In the genomic region with DNA sequence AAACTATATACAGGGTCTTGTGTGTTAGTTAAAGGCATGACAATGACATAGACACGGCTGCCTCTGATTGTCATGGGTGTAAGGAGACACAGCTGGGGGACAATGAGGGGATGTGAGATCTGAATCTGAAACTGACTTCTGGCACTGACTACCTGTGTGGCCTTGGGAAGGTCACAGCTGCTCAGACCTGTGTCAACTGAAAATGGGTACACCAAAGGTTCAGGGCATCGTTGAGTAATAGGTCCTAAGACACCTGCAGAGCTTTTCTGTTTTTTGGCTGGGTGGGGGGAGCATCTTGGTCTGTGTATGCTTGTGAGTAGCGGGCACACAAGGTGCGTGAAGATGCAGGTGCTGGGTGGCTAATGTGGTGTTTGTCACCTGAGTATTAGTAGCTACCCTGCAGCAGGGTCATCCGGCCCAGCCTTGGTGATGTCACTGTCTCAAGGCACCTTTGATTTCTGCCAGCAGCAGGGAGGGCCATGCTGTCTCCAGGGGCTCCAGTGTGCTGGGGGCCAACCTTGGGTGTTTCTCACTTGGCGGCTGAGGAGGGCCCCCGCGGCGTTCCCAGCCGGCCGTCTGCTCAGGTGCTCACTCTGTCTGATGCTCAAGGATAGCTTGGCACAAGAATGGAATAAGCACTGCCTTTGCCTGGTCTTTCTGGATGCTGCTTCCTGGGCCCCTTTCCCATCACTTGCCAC, we compare ENCODE assay signal across 19 cellular contexts. TPM values are rescaled to one million over a fixed set of nuclear protein-coding genes. Genes with fewer than 3 reads are reported as not detected.
A peak's percentile ranks its signal among the peaks of the same experiment; 100 is the strongest.
DNase-seq lines count a peak whose midpoint lies in the region; ATAC-seq and TF ChIP-seq lines count a peak whose summit lies in the region.
"Had no signal": no experiment of that assay in that cellular context is flagged by ENCODE, and none has a peak within 500 bp of the region (broad histone marks: within the 10 kb centered on the region; RNA-seq: fewer than 3 reads in every experiment).

No MANE protein-coding gene starts in this region.

- no peak overlapping the region for H3K23ac ChIP-seq in IMR-90 (ENCODE audit: low read depth, low read length)

- TF ChIP-seq RAD21 in IMR-90 (IDR thresholded peaks at IDR 0.05; ENCODE audit: low read length), result no peak

- H2AFZ ChIP-seq in IMR-90 (replicated peaks; ENCODE audit: low read length, poor library complexity), result no peak overlapping the region
- H2AFZ ChIP-seq: PC-9 had no signal

- dilution Hi-C loops in IMR-90 (cut with HindIII; ENCODE audit: low sequenced_read_pairs, unreplicated experiment), result no loop called here

- H2BK5ac ChIP-seq in IMR-90 (ENCODE audit: low read depth, low read length, poor library complexity, severe bottlenecking), result no peak overlapping the region

- in situ Hi-C loops in IMR-90 (cut with MboI; ENCODE audit: low sequenced_read_pairs), result no loop called here

- no peak overlapping the region for H3K56ac ChIP-seq in IMR-90 (ENCODE audit: extremely low read depth, insufficient read depth, low read length)

- H3K79me1 ChIP-seq in IMR-90 (ENCODE audit: low read depth in 1 of 2, low read length in 2 of 2), result peaks cover 0 to 6% of the 10 kb centered on the region in 2 experiments; a peak in 1 of 4 replicates

- TF ChIP-seq POLR2A in IMR-90 (IDR thresholded peaks at IDR 0.05; ENCODE audit: low read depth, low read length), result no peak

- H3K4me1 ChIP-seq in IMR-90 (ENCODE audit: control insufficient read depth, insufficient read depth, low read length), result peaks cover 21% of the 10 kb centered on the region

- peak overlapping the region; percentile 82 for H2AK5ac ChIP-seq in IMR-90 (ENCODE audit: low read depth, low read length)

- peak overlapping the region; percentile 77 for H3K4ac ChIP-seq in IMR-90 (ENCODE audit: low read depth, low read length)

- POLR2A ChIA-PET in IMR-90 (lab: Charles Lee; ENCODE audit: unreplicated experiment), result no interaction called here

- H4K91ac ChIP-seq in IMR-90 (ENCODE audit: insufficient read depth, low read depth, low read length), result peak overlapping the region; percentile 71

- no peak overlapping the region for H4K5ac ChIP-seq in IMR-90 (ENCODE audit: low read depth, low read length)

- no peak overlapping the region for H3K14ac ChIP-seq in IMR-90 (replicated peaks; ENCODE audit: low read depth, low read length)

- DNase-seq in IMR-90 (no peak), coronary artery (ENCODE audit: low spot score) (peak; percentile 46), posterior vena cava (ENCODE audit: low spot score) (peak; percentile 73), NCI-H748 treated with DMSO at 0.1 percent for 48 hours (lab: John Stamatoyannopoulos, UW) (no peak), UCSD-AML1 (lab: John Stamatoyannopoulos, UW; ENCODE audit: unreplicated experiment) (no peak)
- DNase-seq: activated CD4-positive, alpha-beta T cell treated with anti-CD3 and anti-CD28 coated beads, Interleukin-2, amount 50 U/mL, for 48 hours; activated naive CD4-positive, alpha-beta T cell; NCI-H1694; NCI-H82; PC-9; stimulated activated CD4-positive, alpha-beta T cell treated with anti-CD3 and anti-CD28 coated beads, Interleukin-4, amount 100 ng/mL, for 1 hour; stimulated activated naive CD8-positive, alpha-beta T cell treated with anti-CD3 and anti-CD28 coated beads, Interleukin-15, amount 100 ng/mL, for 72 hours had no signal

- peak overlapping the region; percentile 64; the same call in 1 of the 2 replicates for H2BK20ac ChIP-seq in IMR-90 (ENCODE audit: low read depth, low read length)

- peaks cover 11% of the 10 kb centered on the region for H3K9me1 ChIP-seq in IMR-90 (ENCODE audit: insufficient read depth, low read length)

- H4K20me1 ChIP-seq in IMR-90 (ENCODE audit: insufficient read depth, low read length), result no peaks in the 10 kb centered on the region

- H2BK15ac ChIP-seq in IMR-90 (ENCODE audit: low read depth, low read length), result no peak overlapping the region

- H2BK120ac ChIP-seq in IMR-90 (ENCODE audit: low read depth, low read length), result peak overlapping the region; percentile 63

- no peak overlapping the region for H3K9ac ChIP-seq in IMR-90 (ENCODE audit: low read depth, low read length)

- no peak overlapping the region for H3K4me2 ChIP-seq in IMR-90 (ENCODE audit: low read depth, low read length)
- H3K4me2 ChIP-seq: PC-9, smooth muscle cell had no signal

- CTCF ChIA-PET in IMR-90 (lab: Yijun Ruan, JAX), result interaction anchor here (1.0 kb wide), 1 partner anchor 165 kb away, joined by 3 read pairs; no protein-coding TSS in a partner anchor

- 95% methylated on average over 9 of the region's 11 CpGs; no CpG with 5 or more reads in 1 of the 2 experiments for WGBS in IMR-90 (ENCODE audit: extremely low coverage in 2 of 2, insufficient read length in 1 of 2), 2 experiments

- no peak overlapping the region for H3K27ac ChIP-seq in IMR-90 (ENCODE audit: insufficient read depth, low read length)
- H3K27ac ChIP-seq in coronary artery, result no peak overlapping the region
- H3K27ac ChIP-seq: neutrophil, PC-9, upper lobe of left lung had no signal

- H3K18ac ChIP-seq in IMR-90 (ENCODE audit: low read depth, low read length), result no peak overlapping the region

- H3K27me3 ChIP-seq in IMR-90 (ENCODE audit: control insufficient read depth, insufficient read depth, low read length), result no peaks in the 10 kb centered on the region
- H3K27me3 ChIP-seq: neutrophil, upper lobe of left lung had no signal

- H3K4me3 ChIP-seq in IMR-90 (ENCODE audit: insufficient read depth, low read depth, low read length) (no peak overlapping the region), coronary artery (no peak overlapping the region)
- H3K4me3 ChIP-seq: PC-9, smooth muscle cell, upper lobe of left lung had no signal

- H3K36me3 ChIP-seq in IMR-90 (ENCODE audit: control insufficient read depth, insufficient read depth, low read length), result no peaks in the 10 kb centered on the region
- H3K36me3 ChIP-seq: neutrophil, upper lobe of left lung had no signal

- H2AK9ac ChIP-seq in IMR-90 (replicated peaks; ENCODE audit: low read depth, low read length, poor library complexity), result no peak overlapping the region

- no TSS peak for BruUV-seq in IMR-90 (replicated peaks; lab: Mats Ljungman, UMichigan)

- peak; percentile 56 for ATAC-seq in GM19324 (IDR thresholded peaks at IDR 0.05; ENCODE audit: low FRiP score, unreplicated experiment)
- no peak for ATAC-seq in IMR-90 (ENCODE audit: low read depth)
- ATAC-seq in HG03159 (IDR thresholded peaks at IDR 0.05; ENCODE audit: unreplicated experiment), result no peak
- ATAC-seq in HG02970 (IDR thresholded peaks at IDR 0.05; ENCODE audit: low FRiP score, unreplicated experiment), result no peak
- ATAC-seq: left colon had no signal

- no peak for TF ChIP-seq CTCF in IMR-90 (conservative IDR thresholded peaks at IDR 0.05; ENCODE audit: low read depth, low read length)
- no peak for TF ChIP-seq CTCF in coronary artery (IDR thresholded peaks at IDR 0.05)

- intact Hi-C loops in IMR-90 (cut with micrococcal nuclease) (no loop called here), posterior vena cava (cut with DNase I) (no loop called here)

- no peaks in the 10 kb centered on the region for H3K9me3 ChIP-seq in IMR-90 (ENCODE audit: control insufficient read depth, insufficient read depth, low read length)
- H3K9me3 ChIP-seq: neutrophil, upper lobe of left lung had no signal

- no peak overlapping the region for H4K8ac ChIP-seq in IMR-90 (ENCODE audit: low read depth in 2 of 2, low read length in 2 of 2)

TF ChIP-seq in IMR-90, 13 proteins besides CTCF, POLR2A, EP300 and RAD21:
- TF ChIP-seq MAFK (IDR thresholded peaks at IDR 0.05; ENCODE audit: low read depth, low read length), result no peak
- TF ChIP-seq RCOR1 (IDR thresholded peaks at IDR 0.05; ENCODE audit: insufficient replicate concordance, low read length), result no peak
- no peak for TF ChIP-seq CEBPB (IDR thresholded peaks at IDR 0.05; ENCODE audit: low read depth, low read length)
- TF ChIP-seq, protein P1, sequence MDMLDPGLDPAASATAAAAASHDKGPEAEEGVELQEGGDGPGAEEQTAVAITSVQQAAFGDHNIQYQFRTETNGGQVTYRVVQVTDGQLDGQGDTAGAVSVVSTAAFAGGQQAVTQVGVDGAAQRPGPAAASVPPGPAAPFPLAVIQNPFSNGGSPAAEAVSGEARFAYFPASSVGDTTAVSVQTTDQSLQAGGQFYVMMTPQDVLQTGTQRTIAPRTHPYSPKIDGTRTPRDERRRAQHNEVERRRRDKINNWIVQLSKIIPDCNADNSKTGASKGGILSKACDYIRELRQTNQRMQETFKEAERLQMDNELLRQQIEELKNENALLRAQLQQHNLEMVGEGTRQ (IDR thresholded peaks at IDR 0.05; ENCODE audit: low read depth, low read length), result no peak
- no peak for TF ChIP-seq MAZ (IDR thresholded peaks at IDR 0.05; ENCODE audit: borderline replicate concordance, low read depth, low read length)
- no peak for TF ChIP-seq BHLHE40 (IDR thresholded peaks at IDR 0.05; ENCODE audit: low read depth, low read length)
- TF ChIP-seq MXI1 (IDR thresholded peaks at IDR 0.05; ENCODE audit: borderline replicate concordance, low read depth, low read length), result no peak
TF ChIP-seq in IMR-90: peak in this region for 0.

RNA-seq across cellular contexts. Expression of a gene that starts 53.1 kb away (rescaled TPM):
- total RNA-seq in IMR-90 (2012; rRNA removed) (29.7 and 29.9 TPM in 2 replicates), posterior vena cava (10 to 100 TPM; 16.9 to 22.4 TPM)
- 36.9 and 39.7 TPM in 2 replicates for polyA plus RNA-seq in IMR-90 (2012; rRNA removed)
- polyA plus RNA-seq in IMR-90 (2012; cell fraction: cytosol; rRNA removed), result 22.1 and 48.3 TPM in 2 replicates
- polyA plus RNA-seq in IMR-90 (2012; cell fraction: nucleus; rRNA removed; ENCODE audit: low replicate concordance), result 21.0 and 34.4 TPM in 2 replicates

Comparison
In these comparisons a context has a peak if more than half of its experiments do, and no peak if none do; other contexts are left out.
1. DNase-seq: peak in coronary artery (single experiment) and posterior vena cava (single experiment); none in IMR-90 (single experiment), NCI-H748 treated with DMSO at 0.1 percent for 48 hours (single experiment) and UCSD-AML1 (single experiment).